Comparison of ENCODE assay signal across 9 cellular contexts in genomic region chr6:146770275-146770964, GRCh38.
DNase-seq lines count a peak whose midpoint lies in the region; ATAC-seq, FAIRE-seq and TF ChIP-seq lines count a peak whose summit lies in the region.
"Had no signal": no experiment of that assay in that cellular context is flagged by ENCODE, and none has a peak within 500 bp of the region (broad histone marks: within the 10 kb centered on the region; RNA-seq: fewer than 3 reads in every experiment).

No MANE protein-coding gene starts in this region.

- TF ChIP-seq EP300 in HepG2 (IDR thresholded peaks at IDR 0.05; ENCODE audit: low read depth in 2 of 2, low read length in 2 of 2) = no peak
- no peak for TF ChIP-seq EP300 in HepG2 (CRISPR knock-in tag; IDR thresholded peaks at IDR 0.05; ENCODE audit: borderline replicate concordance)

- CTCF ChIA-PET in HepG2 (lab: Yijun Ruan, JAX; ENCODE audit: low intra/inter-chr PET ratio, low total read pairs) = no interaction called here

- peak overlapping the region; percentile 67 for H3K4me3 Mint-ChIP-seq in activated naive CD8-positive, alpha-beta T cell treated with anti-CD3 and anti-CD28 coated beads, Interleukin-2, amount 50 U/mL, for 24 hours

- H3K27me3 Mint-ChIP-seq in activated naive CD8-positive, alpha-beta T cell treated with anti-CD3 and anti-CD28 coated beads, Interleukin-2, amount 50 U/mL, for 24 hours = peaks cover 9% of the 10 kb centered on the region

- TF ChIP-seq POLR2A in gastrocnemius medialis (IDR thresholded peaks at IDR 0.05) (no peak), HepG2 (IDR thresholded peaks at IDR 0.05; ENCODE audit: insufficient read depth in 1 of 2, low read depth in 2 of 2, low read length in 2 of 2) (no peak)

- H3K4me1 Mint-ChIP-seq in activated naive CD8-positive, alpha-beta T cell treated with anti-CD3 and anti-CD28 coated beads, Interleukin-2, amount 50 U/mL, for 24 hours = peaks cover 17% of the 10 kb centered on the region

- no TSS peak for BruUV-seq in HepG2 (replicated peaks; lab: Mats Ljungman, UMichigan)

- H3K27ac Mint-ChIP-seq in activated naive CD8-positive, alpha-beta T cell treated with anti-CD3 and anti-CD28 coated beads, Interleukin-2, amount 50 U/mL, for 24 hours = peak overlapping the region; percentile 30

- POLR2A ChIA-PET in HepG2 (lab: Yijun Ruan, JAX) = no interaction called here

- peak overlapping the region; percentile 33 to 64 (median 48) for H3K27ac ChIP-seq in gastrocnemius medialis
- H3K27ac ChIP-seq in HepG2 (ENCODE audit: extremely low read length, insufficient read depth, low read length) = no peak overlapping the region

- H3K4me2 ChIP-seq in HepG2 (ENCODE audit: low read depth, low read length) = no peak overlapping the region

- WGBS in HepG2 (ENCODE audit: low lambda C conversion rate) = 28% methylated on average over 13 of the region's 13 CpGs

- no peak overlapping the region for H2AFZ ChIP-seq in HepG2 (ENCODE audit: low read length)

- H3K36me3 ChIP-seq in gastrocnemius medialis (no peaks in the 10 kb centered on the region), HepG2 (replicated peaks in 1 of 2; ENCODE audit: control insufficient read depth in 1 of 2, insufficient read depth in 2 of 2, low read length in 2 of 2) (no peaks in the 10 kb centered on the region)

- no peak overlapping the region for H3K9ac ChIP-seq in HepG2 (ENCODE audit: insufficient read depth, low read depth, low read length)

- H3K79me2 ChIP-seq in HepG2 (ENCODE audit: insufficient read depth, low read length) = no peaks in the 10 kb centered on the region

- TF ChIP-seq CTCF in gastrocnemius medialis (IDR thresholded peaks at IDR 0.05 in 4 of 5, conservative IDR thresholded peaks at IDR 0.05 in 1 of 5) (no peak), HepG2 (CRISPR knock-in tag; IDR thresholded peaks at IDR 0.05) (no peak)

- H3K4me1 ChIP-seq in gastrocnemius medialis (no peaks in the 10 kb centered on the region), HepG2 (ENCODE audit: insufficient read depth, low read length) (no peaks in the 10 kb centered on the region)

- no peak for DNase-seq in Jurkat, Clone E6-1 (ENCODE audit: low read depth, low spot score)
- no peak for DNase-seq in activated naive CD8-positive, alpha-beta T cell treated with anti-CD3 and anti-CD28 coated beads, Interleukin-2, amount 50 U/mL, for 24 hours
- DNase-seq in gastrocnemius medialis (peak in 1 of 2 donors; percentile 5), NCI-H526 (lab: John Stamatoyannopoulos, UW) (no peak), HepG2 (ENCODE audit: low spot score) (no peak), HuH-7 (ENCODE audit: low spot score) (no peak)
- DNase-seq: cortex of kidney, NCI-H2171 treated with DMSO at 0.1 percent for 48 hours had no signal

- TF ChIP-seq RAD21 in HepG2 (CRISPR knock-in tag; IDR thresholded peaks at IDR 0.05) = no peak

- H3K4me3 ChIP-seq in Jurkat, Clone E6-1 (ENCODE audit: low read length) = peak overlapping the region; percentile 36
- H3K4me3 ChIP-seq in gastrocnemius medialis (peak overlapping the region in 1 of 4 donors; percentile 8), HepG2 (replicated peaks in 1 of 3; ENCODE audit: insufficient read depth in 1 of 3, low read depth in 2 of 3, low read length in 3 of 3) (no peak overlapping the region)

- no peaks in the 10 kb centered on the region for H4K20me1 ChIP-seq in HepG2 (ENCODE audit: insufficient read depth, low read length)

- H3K36me3 Mint-ChIP-seq in activated naive CD8-positive, alpha-beta T cell treated with anti-CD3 and anti-CD28 coated beads, Interleukin-2, amount 50 U/mL, for 24 hours (ENCODE audit: low read depth) = no peaks in the 10 kb centered on the region

- no peaks in the 10 kb centered on the region for H3K9me3 ChIP-seq in gastrocnemius medialis
- no peaks in the 10 kb centered on the region for H3K9me3 ChIP-seq in HepG2 (ENCODE audit: low read length)

- ATAC-seq in GM18907 (IDR thresholded peaks at IDR 0.05; ENCODE audit: unreplicated experiment) (peak; percentile 23), gastrocnemius medialis (no peak), HepG2 (no peak)
- ATAC-seq in activated naive CD8-positive, alpha-beta T cell treated with anti-CD3 and anti-CD28 coated beads, Interleukin-2, amount 50 U/mL, for 24 hours = no peak

- no peak for FAIRE-seq in HepG2 (lab: Jason Lieb, UNC)

- in situ Hi-C loops in gastrocnemius medialis (cut with MboI; ENCODE audit: low sequenced_read_pairs in 4 of 4) (no loop called here), HepG2 (cut with HindIII; ENCODE audit: extremely low pct_ligation_motif_present, low pct_unique_long_range_greater_than_20kb) (no loop called here)

- no peaks in the 10 kb centered on the region for H3K27me3 ChIP-seq in gastrocnemius medialis
- H3K27me3 ChIP-seq in HepG2 (ENCODE audit: control insufficient read depth in 1 of 2, insufficient read depth in 2 of 2, low read length in 2 of 2) = no peaks in the 10 kb centered on the region

- intact Hi-C loops in gastrocnemius medialis (cut with DNase I; ENCODE audit: low total_unique reads) (no loop called here), HepG2 (cut with micrococcal nuclease; ENCODE audit: unreplicated experiment) (no loop called here)

- no peaks in the 10 kb centered on the region for H3K9me3 Mint-ChIP-seq in activated naive CD8-positive, alpha-beta T cell treated with anti-CD3 and anti-CD28 coated beads, Interleukin-2, amount 50 U/mL, for 24 hours

TF ChIP-seq in HepG2, 621 proteins besides CTCF, POLR2A, EP300 and RAD21:
- TF ChIP-seq YEATS4 (CRISPR knock-in tag; IDR thresholded peaks at IDR 0.05; ENCODE audit: borderline replicate concordance) = no peak
- no peak for TF ChIP-seq PBX2 (CRISPR knock-in tag; IDR thresholded peaks at IDR 0.05)
- no peak for TF ChIP-seq MZF1 (CRISPR knock-in tag; IDR thresholded peaks at IDR 0.05; ENCODE audit: borderline replicate concordance)
- TF ChIP-seq RFX5 (IDR thresholded peaks at IDR 0.05; ENCODE audit: low read depth, low read length) = no peak
- TF ChIP-seq NFIB (CRISPR knock-in tag; IDR thresholded peaks at IDR 0.05; ENCODE audit: borderline replicate concordance) = no peak
- no peak for TF ChIP-seq ZNF460 (CRISPR knock-in tag; IDR thresholded peaks at IDR 0.05; ENCODE audit: borderline replicate concordance)
- no peak for TF ChIP-seq SAP130 (CRISPR knock-in tag; IDR thresholded peaks at IDR 0.05; ENCODE audit: low read depth)
